24 cellular contexts compared by ENCODE assay signal in genomic region chr10:86655173-86655540, GRCh38. TPM values are rescaled to one million over a fixed set of nuclear protein-coding genes. Genes with fewer than 3 reads are reported as not detected.
"Had no signal": no experiment of that assay in that cellular context is flagged by ENCODE, and none has a peak within 500 bp of the region (broad histone marks: within the 10 kb centered on the region; RNA-seq: fewer than 3 reads in every experiment).

No MANE protein-coding gene starts in this region.

- H3K4me2 ChIP-seq: hepatocyte had no signal

- H3K9me3 Mint-ChIP-seq: activated naive CD8-positive, alpha-beta T cell treated with anti-CD3 and anti-CD28 coated beads, Interleukin-2, amount 50 U/mL, for 24 hours; effector memory CD8-positive, alpha-beta T cell; immature natural killer cell; neural crest cell; T-helper 1 cell treated with Interleukin-12 subunit alpha and Interleukin-12 subunit beta and Interleukin-4 antibody, amounts not matched to agents 30 μg/mL and 1 μg/mL, for 36 hours had no signal

- ATAC-seq: activated naive CD8-positive, alpha-beta T cell treated with anti-CD3 and anti-CD28 coated beads, Interleukin-2, amount 50 U/mL, for 24 hours; body of pancreas; effector memory CD8-positive, alpha-beta T cell; mucosa of descending colon; stimulated activated naive CD8-positive, alpha-beta T cell treated with anti-CD3 and anti-CD28 coated beads, Interleukin-15, Interleukin-2, amounts not matched to agents 100 U/mL and 50 U/mL, for 24 hours had no signal

- H3K27ac ChIP-seq: body of pancreas, cardiac muscle cell, esophagus muscularis mucosa, hepatocyte, thyroid gland had no signal

- H3K4me3 Mint-ChIP-seq: activated naive CD8-positive, alpha-beta T cell treated with anti-CD3 and anti-CD28 coated beads, Interleukin-2, amount 50 U/mL, for 24 hours; effector memory CD8-positive, alpha-beta T cell; immature natural killer cell; neural crest cell; T-helper 1 cell treated with Interleukin-12 subunit alpha and Interleukin-12 subunit beta and Interleukin-4 antibody, amounts not matched to agents 30 μg/mL and 1 μg/mL, for 36 hours had no signal

- H3K4me1 ChIP-seq: body of pancreas, thyroid gland had no signal

- H3K4me3 ChIP-seq: body of pancreas, cardiac muscle cell, esophagus muscularis mucosa, hepatocyte, mucosa of descending colon, thyroid gland had no signal

- H3K36me3 Mint-ChIP-seq: immature natural killer cell had no signal

- H3K27me3 Mint-ChIP-seq: activated naive CD8-positive, alpha-beta T cell treated with anti-CD3 and anti-CD28 coated beads, Interleukin-2, amount 50 U/mL, for 24 hours had no signal

- H3K27ac Mint-ChIP-seq: activated naive CD8-positive, alpha-beta T cell treated with anti-CD3 and anti-CD28 coated beads, Interleukin-2, amount 50 U/mL, for 24 hours; effector memory CD8-positive, alpha-beta T cell; immature natural killer cell; T-helper 1 cell treated with Interleukin-12 subunit alpha and Interleukin-12 subunit beta and Interleukin-4 antibody, amounts not matched to agents 30 μg/mL and 1 μg/mL, for 36 hours had no signal

- H3K9me3 ChIP-seq: body of pancreas, esophagus muscularis mucosa, mucosa of descending colon, thyroid gland had no signal

- H3K36me3 ChIP-seq: cardiac muscle cell, esophagus muscularis mucosa, thyroid gland had no signal

- H3K27me3 ChIP-seq: body of pancreas, cardiac muscle cell, esophagus muscularis mucosa, hepatocyte, thyroid gland had no signal

- DNase-seq: activated CD4-positive, alpha-beta T cell treated with anti-CD3 and anti-CD28 coated beads for 4 hours; activated CD4-positive, alpha-beta T cell treated with anti-CD3 and anti-CD28 coated beads, Interleukin-2, amount 50 U/mL, for 48 hours; activated CD4-positive, CD25-positive, alpha-beta regulatory T cell; activated naive CD8-positive, alpha-beta T cell treated with anti-CD3 and anti-CD28 coated beads, Interleukin-2, amount 50 U/mL, for 24 hours; activated T-cell treated with anti-CD3 and anti-CD28 coated beads, Interleukin-2, amount 50 U/mL, for 48 hours; body of pancreas; effector memory CD8-positive, alpha-beta T cell; glutamatergic neuron; immature natural killer cell; mesendoderm; stimulated activated CD4-positive, alpha-beta T cell treated with anti-CD3 and anti-CD28 coated beads, Interleukin-4, amount 100 ng/mL, for 24 hours; stimulated activated naive CD8-positive, alpha-beta T cell treated with anti-CD3 and anti-CD28 coated beads, Interleukin-15, Interleukin-2, amounts not matched to agents 100 U/mL and 50 U/mL, for 24 hours; thyroid gland had no signal

- H3K4me1 Mint-ChIP-seq: activated naive CD8-positive, alpha-beta T cell treated with anti-CD3 and anti-CD28 coated beads, Interleukin-2, amount 50 U/mL, for 24 hours; immature natural killer cell had no signal

- H2AFZ ChIP-seq: hepatocyte had no signal

RNA-seq across cellular contexts. Expression of gene OPN4, which starts 0.8 kb away (rescaled TPM):
- total RNA-seq: body of pancreas, dermis microvascular lymphatic vessel endothelial cell, frontal cortex, hepatocyte, liver, neural crest cell, renal cortical epithelial cell, ureter had no signal
- polyA plus RNA-seq: cardiac muscle cell, hepatocyte, immature natural killer cell, liver had no signal

RNA-seq across cellular contexts. Expression of gene LDB3, which starts 13.2 kb away (rescaled TPM):
- total RNA-seq: dermis microvascular lymphatic vessel endothelial cell, hepatocyte had no signal
